ENCODE assay signal across 21 cellular contexts in genomic region chr15:65335278-65336055, GRCh38. TPM values are rescaled to one million over a fixed set of nuclear protein-coding genes. Genes with fewer than 3 reads are reported as not detected.
"Had no signal": no experiment of that assay in that cellular context is flagged by ENCODE, and none has a peak within 500 bp of the region (broad histone marks: within the 10 kb centered on the region; RNA-seq: fewer than 3 reads in every experiment).

No MANE protein-coding gene starts in this region.

- FAIRE-seq: TTC549 had no signal

- H3K27me3 ChIP-seq: colonic mucosa had no signal

- H3K36me3 Mint-ChIP-seq: activated CD4-positive, alpha-beta memory T cell treated with anti-CD3 and anti-CD28 coated beads for 36 hours; activated naive CD8-positive, alpha-beta T cell treated with anti-CD3 and anti-CD28 coated beads for 36 hours; naive B cell; type B pancreatic cell had no signal

- H3K27ac Mint-ChIP-seq: activated CD4-positive, alpha-beta memory T cell treated with anti-CD3 and anti-CD28 coated beads for 36 hours; activated CD4-positive, alpha-beta T cell treated with anti-CD3 and anti-CD28 coated beads for 36 hours; activated naive CD8-positive, alpha-beta T cell treated with anti-CD3 and anti-CD28 coated beads for 36 hours; naive B cell; type B pancreatic cell had no signal

- H3K27ac ChIP-seq: colonic mucosa, heart left ventricle, left ventricle myocardium inferior had no signal

- H3K4me1 Mint-ChIP-seq: activated CD4-positive, alpha-beta T cell treated with anti-CD3 and anti-CD28 coated beads for 36 hours; activated naive CD8-positive, alpha-beta T cell treated with anti-CD3 and anti-CD28 coated beads for 36 hours had no signal

- H3K9me3 Mint-ChIP-seq: activated CD4-positive, alpha-beta memory T cell treated with anti-CD3 and anti-CD28 coated beads for 36 hours; activated naive CD8-positive, alpha-beta T cell treated with anti-CD3 and anti-CD28 coated beads for 36 hours; type B pancreatic cell had no signal

- H3K4me3 ChIP-seq: colonic mucosa, heart left ventricle, left ventricle myocardium inferior, mucosa of descending colon had no signal

- H3K4me3 Mint-ChIP-seq: activated CD4-positive, alpha-beta memory T cell treated with anti-CD3 and anti-CD28 coated beads for 36 hours; activated CD4-positive, alpha-beta T cell treated with anti-CD3 and anti-CD28 coated beads for 36 hours; activated naive CD8-positive, alpha-beta T cell treated with anti-CD3 and anti-CD28 coated beads for 36 hours; type B pancreatic cell had no signal

- H3K36me3 ChIP-seq: colonic mucosa, heart left ventricle, left ventricle myocardium inferior had no signal

- H3K4me1 ChIP-seq: colonic mucosa, heart left ventricle, left ventricle myocardium inferior had no signal

- DNase-seq: activated CD4-positive, alpha-beta memory T cell treated with anti-CD3 and anti-CD28 coated beads for 36 hours; activated CD4-positive, alpha-beta T cell treated with anti-CD3 and anti-CD28 coated beads for 36 hours; activated naive CD8-positive, alpha-beta T cell treated with anti-CD3 and anti-CD28 coated beads for 36 hours; activated T-cell treated with anti-CD3 and anti-CD28 coated beads for 4 hours; amniotic stem cell; central memory CD4-positive, alpha-beta T cell; colonic mucosa; erythroblast; foreskin melanocyte; heart left ventricle; left ventricle myocardium inferior; mammary epithelial cell; mucosa of descending colon; naive B cell; stimulated activated CD4-positive, alpha-beta T cell treated with anti-CD3 and anti-CD28 coated beads, Interleukin-2, amount 100 ng/mL, for 24 hours; stimulated activated naive CD8-positive, alpha-beta T cell treated with anti-CD3 and anti-CD28 coated beads, Interleukin-15, Interleukin-2, amounts not matched to agents 100 U/mL and 50 U/mL, for 24 hours; T-helper 2 cell had no signal

- H3K9me3 ChIP-seq: colonic mucosa, heart left ventricle, left ventricle myocardium inferior, mucosa of descending colon had no signal

- H3K27me3 Mint-ChIP-seq: type B pancreatic cell had no signal

RNA-seq across cellular contexts. Expression of gene RNU5B-1, which starts 31.0 kb away (rescaled TPM):
- total RNA-seq: activated CD4-positive, alpha-beta memory T cell treated with anti-CD3 and anti-CD28 coated beads for 36 hours; activated CD4-positive, alpha-beta T cell treated with anti-CD3 and anti-CD28 coated beads for 36 hours; kidney epithelial cell; mammary epithelial cell; renal cortical epithelial cell had no signal
- polyA plus RNA-seq: heart left ventricle, mammary epithelial cell had no signal

RNA-seq across cellular contexts. Expression of gene RNU5A-1, which starts 39.6 kb away (rescaled TPM):
- total RNA-seq: activated CD4-positive, alpha-beta memory T cell treated with anti-CD3 and anti-CD28 coated beads for 36 hours; activated CD4-positive, alpha-beta T cell treated with anti-CD3 and anti-CD28 coated beads for 36 hours; activated naive CD8-positive, alpha-beta T cell treated with anti-CD3 and anti-CD28 coated beads for 36 hours; colonic mucosa; heart left ventricle; kidney epithelial cell; left ventricle myocardium inferior; mammary epithelial cell; mucosa of descending colon; renal cortical epithelial cell had no signal
- polyA plus RNA-seq: heart left ventricle, mammary epithelial cell had no signal

RNA-seq across cellular contexts. Expression of gene IGDCC3, which starts 42.3 kb away (rescaled TPM):
- total RNA-seq: activated CD4-positive, alpha-beta memory T cell treated with anti-CD3 and anti-CD28 coated beads for 36 hours; activated CD4-positive, alpha-beta T cell treated with anti-CD3 and anti-CD28 coated beads for 36 hours; activated naive CD8-positive, alpha-beta T cell treated with anti-CD3 and anti-CD28 coated beads for 36 hours; mammary epithelial cell had no signal
- polyA plus RNA-seq: mammary epithelial cell had no signal
